ENCODE assay signal across 1 cellular context in genomic region chr11:63870351-63871197, GRCh38.
TF ChIP-seq lines count a peak whose summit lies in the region.

No MANE protein-coding gene starts in this region.

TF ChIP-seq in IMR-90, 13 proteins besides CTCF, POLR2A, EP300 and RAD21:
- TF ChIP-seq FOS (IDR thresholded peaks at IDR 0.05; ENCODE audit: low read depth, low read length) (no peak), MXI1 (IDR thresholded peaks at IDR 0.05; ENCODE audit: borderline replicate concordance, low read depth, low read length) (no peak), RFX5 (IDR thresholded peaks at IDR 0.05; ENCODE audit: low read depth, low read length) (no peak), MAFK (IDR thresholded peaks at IDR 0.05; ENCODE audit: low read depth, low read length) (no peak), USF2 (IDR thresholded peaks at IDR 0.05; ENCODE audit: low read depth, low read length) (no peak), ELK1 (IDR thresholded peaks at IDR 0.05; ENCODE audit: borderline replicate concordance, low read depth, low read length) (no peak), NFE2L2 (IDR thresholded peaks at IDR 0.05; ENCODE audit: low read depth, low read length) (no peak)
